ENCODE assay signal across 14 cellular contexts in the genomic region with DNA sequence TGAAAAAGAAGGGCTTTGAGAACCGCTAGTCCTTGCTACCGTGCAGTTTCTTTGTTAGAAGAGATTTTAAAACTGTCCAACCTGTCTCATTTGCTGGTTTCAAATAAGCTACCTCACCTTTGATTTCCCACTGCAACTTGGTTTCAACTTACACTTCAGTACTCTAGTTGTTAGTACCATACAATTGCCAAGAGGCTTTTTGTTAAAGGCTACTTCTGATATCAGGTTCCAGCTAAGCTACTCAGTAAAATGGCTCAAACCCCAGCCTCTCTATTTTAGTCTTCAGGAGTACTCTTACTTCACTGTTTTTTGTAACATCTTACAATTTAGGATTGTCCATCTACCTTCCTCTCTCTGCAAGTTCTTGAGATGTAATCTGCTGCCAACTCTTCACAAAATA.
"Had no signal": no experiment of that assay in that cellular context is flagged by ENCODE, and none has a peak within 500 bp of the region (broad histone marks: within the 10 kb centered on the region; RNA-seq: fewer than 3 reads in every experiment).

No MANE protein-coding gene starts in this region.

- ATAC-seq: left lung; stimulated activated naive CD8-positive, alpha-beta T cell treated with anti-CD3 and anti-CD28 coated beads, Interleukin-15, amount 100 ng/mL, for 72 hours had no signal

- H3K27me3 Mint-ChIP-seq: activated B cell treated with CpG ODN at 0.5 μM for 24 hours; activated CD4-positive, alpha-beta T cell treated with anti-CD3 and anti-CD28 coated beads, Interleukin-2, amount 10 ng/mL, durations not matched to agents 7 days and 5 days; stimulated activated naive CD8-positive, alpha-beta T cell treated with anti-CD3 and anti-CD28 coated beads, Interleukin-15, amount 100 ng/mL, for 72 hours had no signal

- DNase-seq: activated B cell treated with CpG ODN at 0.5 μM for 24 hours; activated CD4-positive, alpha-beta T cell treated with anti-CD3 and anti-CD28 coated beads, Interleukin-2, amount 10 ng/mL, durations not matched to agents 7 days and 5 days; activated CD8-positive, alpha-beta memory T cell treated with anti-CD3 and anti-CD28 coated beads for 24 hours; activated naive CD4-positive, alpha-beta T cell treated with anti-CD3 and anti-CD28 coated beads, Interleukin-2, amount 50 U/mL, for 16 hours; caudate nucleus; effector CD8-positive, alpha-beta T cell; islet precursor cell; left lung; mesenchymal stem cell; nephron progenitor cell; stimulated activated CD4-positive, alpha-beta T cell treated with anti-CD3 and anti-CD28 coated beads, Interleukin-4, amount 100 ng/mL, for 1 hour; stimulated activated CD8-positive, alpha-beta memory T cell treated with anti-CD3 and anti-CD28 coated beads, Interleukin-4, amount 100 ng/mL, for 48 hours; stimulated activated naive CD8-positive, alpha-beta T cell treated with anti-CD3 and anti-CD28 coated beads, Interleukin-15, amount 100 ng/mL, for 72 hours; testis had no signal

- H3K4me1 Mint-ChIP-seq: activated B cell treated with CpG ODN at 0.5 μM for 24 hours; activated CD4-positive, alpha-beta T cell treated with anti-CD3 and anti-CD28 coated beads, Interleukin-2, amount 10 ng/mL, durations not matched to agents 7 days and 5 days had no signal

- H3K4me3 Mint-ChIP-seq: activated B cell treated with CpG ODN at 0.5 μM for 24 hours; activated CD4-positive, alpha-beta T cell treated with anti-CD3 and anti-CD28 coated beads, Interleukin-2, amount 10 ng/mL, durations not matched to agents 7 days and 5 days; nephron progenitor cell; stimulated activated naive CD8-positive, alpha-beta T cell treated with anti-CD3 and anti-CD28 coated beads, Interleukin-15, amount 100 ng/mL, for 72 hours had no signal

- H3K27ac Mint-ChIP-seq: activated B cell treated with CpG ODN at 0.5 μM for 24 hours; activated CD4-positive, alpha-beta T cell treated with anti-CD3 and anti-CD28 coated beads, Interleukin-2, amount 10 ng/mL, durations not matched to agents 7 days and 5 days had no signal

- H3K9me3 Mint-ChIP-seq: activated B cell treated with CpG ODN at 0.5 μM for 24 hours; activated CD4-positive, alpha-beta T cell treated with anti-CD3 and anti-CD28 coated beads, Interleukin-2, amount 10 ng/mL, durations not matched to agents 7 days and 5 days; nephron progenitor cell had no signal
